10 cellular contexts compared by ENCODE assay signal in the genomic region with DNA sequence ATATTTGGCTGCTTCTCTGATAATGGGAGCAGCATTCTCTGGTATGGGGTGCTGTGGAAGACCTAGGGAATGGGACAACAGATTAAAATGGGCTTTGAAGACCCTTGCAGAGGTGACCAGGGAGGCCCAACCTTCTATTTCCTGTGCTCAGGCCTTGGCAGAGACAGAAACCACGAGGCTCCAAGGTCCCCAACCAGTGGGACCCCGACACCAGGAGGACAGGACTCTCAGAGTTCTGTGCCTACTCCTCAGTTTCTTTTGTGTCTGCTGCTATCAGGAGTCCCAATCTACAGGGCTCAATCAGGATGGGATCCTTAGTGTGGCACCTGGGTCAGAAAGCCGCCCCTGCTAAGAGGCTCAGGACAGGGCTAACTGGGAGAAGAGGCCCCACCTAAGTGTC. TPM values are rescaled to one million over a fixed set of nuclear protein-coding genes. Genes with fewer than 3 reads are reported as not detected.
A peak's percentile ranks its signal among the peaks of the same experiment; 100 is the strongest.
DNase-seq lines count a peak whose midpoint lies in the region; ATAC-seq and TF ChIP-seq lines count a peak whose summit lies in the region.
"Had no signal": no experiment of that assay in that cellular context is flagged by ENCODE, and none has a peak within 500 bp of the region (broad histone marks: within the 10 kb centered on the region; RNA-seq: fewer than 3 reads in every experiment).

No MANE protein-coding gene starts in this region.

- no peak for TF ChIP-seq POLR2A in esophagus squamous epithelium (IDR thresholded peaks at IDR 0.05)

- DNase-seq in activated naive CD4-positive, alpha-beta T cell treated with anti-CD3 and anti-CD28 coated beads for 36 hours, result no peak
- DNase-seq in activated naive CD4-positive, alpha-beta T cell treated with Interleukin-2 at 50 U/mL for 16 hours, result no peak
- DNase-seq in esophagus squamous epithelium (lab: John Stamatoyannopoulos, UW) (no peak), thoracic aorta (ENCODE audit: low spot score) (no peak), amygdala (lab: John Stamatoyannopoulos, UW) (no peak)
- DNase-seq: effector CD8-positive, alpha-beta T cell had no signal

- TF ChIP-seq CTCF in esophagus squamous epithelium (IDR thresholded peaks at IDR 0.05) (no peak), thoracic aorta (IDR thresholded peaks at IDR 0.05) (no peak)

- H3K27me3 Mint-ChIP-seq in activated naive CD4-positive, alpha-beta T cell treated with anti-CD3 and anti-CD28 coated beads for 36 hours (ENCODE audit: low read depth), result no peaks in the 10 kb centered on the region

- intact Hi-C loops in activated naive CD4-positive, alpha-beta T cell treated with anti-CD3 and anti-CD28 coated beads for 36 hours (cut with micrococcal nuclease), result loop anchor here (1.0 to 10.0 kb wide), 11 partner anchors 33 to 1028 kb away; a partner anchor contains a TSS
- intact Hi-C loops in esophagus squamous epithelium (cut with DNase I), result no loop called here

- H3K4me3 Mint-ChIP-seq in activated naive CD4-positive, alpha-beta T cell treated with anti-CD3 and anti-CD28 coated beads for 36 hours, result no peak overlapping the region

- no peaks in the 10 kb centered on the region for H3K9me3 Mint-ChIP-seq in activated naive CD4-positive, alpha-beta T cell treated with anti-CD3 and anti-CD28 coated beads for 36 hours

- H3K9me3 ChIP-seq in esophagus squamous epithelium (no peaks in the 10 kb centered on the region), thoracic aorta (no peaks in the 10 kb centered on the region)

- H3K4me1 ChIP-seq in esophagus squamous epithelium (peaks cover 7 to 18% (median 13%) of the 10 kb centered on the region in 3 donors), thoracic aorta (ENCODE audit: control insufficient read depth in 1 of 2, low read depth in 2 of 2) (peaks cover 17 to 34% of the 10 kb centered on the region in 2 donors)

- H3K27ac ChIP-seq in esophagus squamous epithelium, result peak overlapping the region; percentile 30 to 74 (median 60)
- H3K27ac ChIP-seq in thoracic aorta, result peak overlapping the region; percentile 18 to 57

- H3K27me3 ChIP-seq in esophagus squamous epithelium (no peaks in the 10 kb centered on the region), thoracic aorta (replicated peaks; ENCODE audit: insufficient read depth) (no peaks in the 10 kb centered on the region)

- no peaks in the 10 kb centered on the region for H3K36me3 ChIP-seq in esophagus squamous epithelium
- H3K36me3 ChIP-seq in thoracic aorta, result no peaks in the 10 kb centered on the region

- ATAC-seq in SK-N-SH treated with all-trans-retinoic acid at 6 μM for 48 hours (peak; percentile 40; the same call in 2 of the 3 replicates), thoracic aorta (ENCODE audit: insufficient number of reproducible peaks, low FRiP score, low read depth) (no peak), GM19452 (IDR thresholded peaks at IDR 0.05; ENCODE audit: unreplicated experiment) (no peak), HG02870 (IDR thresholded peaks at IDR 0.05; ENCODE audit: unreplicated experiment) (no peak)

- H3K4me3 ChIP-seq in esophagus squamous epithelium, result no peak overlapping the region
- H3K4me3 ChIP-seq in thoracic aorta, result no peak overlapping the region

- 61 to 85% methylated on average over 2 to 3 of the region's 3 CpGs for WGBS in esophagus squamous epithelium, 2 donors

- H3K36me3 Mint-ChIP-seq in activated naive CD4-positive, alpha-beta T cell treated with anti-CD3 and anti-CD28 coated beads for 36 hours (ENCODE audit: low read depth), result no peaks in the 10 kb centered on the region

- peak overlapping the region; percentile 73 for H3K27ac Mint-ChIP-seq in activated naive CD4-positive, alpha-beta T cell treated with anti-CD3 and anti-CD28 coated beads for 36 hours

- peaks cover 65% of the 10 kb centered on the region for H3K4me1 Mint-ChIP-seq in activated naive CD4-positive, alpha-beta T cell treated with anti-CD3 and anti-CD28 coated beads for 36 hours (ENCODE audit: low read depth)

- CTCF ChIA-PET in activated naive CD4-positive, alpha-beta T cell treated with anti-CD3 and anti-CD28 coated beads for 36 hours (lab: Charles Lee), result interaction anchor here (0.5 to 1.3 kb wide), 2 partner anchors 74 to 82 kb away, joined by 3 to 4 read pairs; no protein-coding TSS in a partner anchor

TF ChIP-seq in SK-N-SH treated with all-trans-retinoic acid at 6 μM for 48 hours, 23 proteins besides CTCF, POLR2A, EP300 and RAD21 (continues in another document):
- TF ChIP-seq, protein P1, sequence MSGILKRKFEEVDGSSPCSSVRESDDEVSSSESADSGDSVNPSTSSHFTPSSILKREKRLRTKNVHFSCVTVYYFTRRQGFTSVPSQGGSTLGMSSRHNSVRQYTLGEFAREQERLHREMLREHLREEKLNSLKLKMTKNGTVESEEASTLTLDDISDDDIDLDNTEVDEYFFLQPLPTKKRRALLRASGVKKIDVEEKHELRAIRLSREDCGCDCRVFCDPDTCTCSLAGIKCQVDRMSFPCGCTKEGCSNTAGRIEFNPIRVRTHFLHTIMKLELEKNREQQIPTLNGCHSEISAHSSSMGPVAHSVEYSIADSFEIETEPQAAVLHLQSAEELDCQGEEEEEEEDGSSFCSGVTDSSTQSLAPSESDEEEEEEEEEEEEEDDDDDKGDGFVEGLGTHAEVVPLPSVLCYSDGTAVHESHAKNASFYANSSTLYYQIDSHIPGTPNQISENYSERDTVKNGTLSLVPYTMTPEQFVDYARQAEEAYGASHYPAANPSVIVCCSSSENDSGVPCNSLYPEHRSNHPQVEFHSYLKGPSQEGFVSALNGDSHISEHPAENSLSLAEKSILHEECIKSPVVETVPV (CRISPR knock-in tag; IDR thresholded peaks at IDR 0.05), result no peak
- TF ChIP-seq ZNF8 (CRISPR knock-in tag; IDR thresholded peaks at IDR 0.05) (no peak), SNAI2 (CRISPR knock-in tag; IDR thresholded peaks at IDR 0.05) (no peak), TOX (CRISPR knock-in tag; IDR thresholded peaks at IDR 0.05; ENCODE audit: borderline replicate concordance) (no peak), TCF4 (CRISPR knock-in tag; IDR thresholded peaks at IDR 0.05; ENCODE audit: borderline replicate concordance) (no peak), ARNTL (CRISPR knock-in tag; IDR thresholded peaks at IDR 0.05; ENCODE audit: borderline replicate concordance, low read depth) (no peak), CSDC2 (CRISPR knock-in tag; IDR thresholded peaks at IDR 0.05) (no peak), ESRRG (CRISPR knock-in tag; IDR thresholded peaks at IDR 0.05) (no peak), ZFP3 (CRISPR knock-in tag; IDR thresholded peaks at IDR 0.05) (no peak), ZC3H10 (CRISPR knock-in tag; IDR thresholded peaks at IDR 0.05) (no peak), PPARA (CRISPR knock-in tag; IDR thresholded peaks at IDR 0.05; ENCODE audit: borderline replicate concordance) (no peak), ISL1 (CRISPR knock-in tag; IDR thresholded peaks at IDR 0.05) (no peak), ZNF70 (CRISPR knock-in tag; IDR thresholded peaks at IDR 0.05) (no peak), ZNF565 (CRISPR knock-in tag; conservative IDR thresholded peaks at IDR 0.05; ENCODE audit: low read depth) (no peak), GLIS3 (CRISPR knock-in tag; IDR thresholded peaks at IDR 0.05) (no peak), ZFP30 (CRISPR knock-in tag; IDR thresholded peaks at IDR 0.05) (no peak), OSR1 (CRISPR knock-in tag; IDR thresholded peaks at IDR 0.05) (no peak)
- TF ChIP-seq, protein P2, sequence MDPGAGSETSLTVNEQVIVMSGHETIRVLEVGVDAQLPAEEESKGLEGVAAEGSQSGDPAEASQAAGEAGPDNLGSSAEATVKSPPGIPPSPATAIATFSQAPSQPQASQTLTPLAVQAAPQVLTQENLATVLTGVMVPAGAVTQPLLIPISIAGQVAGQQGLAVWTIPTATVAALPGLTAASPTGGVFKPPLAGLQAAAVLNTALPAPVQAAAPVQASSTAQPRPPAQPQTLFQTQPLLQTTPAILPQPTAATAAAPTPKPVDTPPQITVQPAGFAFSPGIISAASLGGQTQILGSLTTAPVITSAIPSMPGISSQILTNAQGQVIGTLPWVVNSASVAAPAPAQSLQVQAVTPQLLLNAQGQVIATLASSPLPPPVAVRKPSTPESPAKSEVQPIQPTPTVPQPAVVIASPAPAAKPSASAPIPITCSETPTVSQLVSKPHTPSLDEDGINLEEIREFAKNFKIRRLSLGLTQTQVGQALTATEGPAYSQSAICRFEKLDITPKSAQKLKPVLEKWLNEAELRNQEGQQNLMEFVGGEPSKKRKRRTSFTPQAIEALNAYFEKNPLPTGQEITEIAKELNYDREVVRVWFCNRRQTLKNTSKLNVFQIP (CRISPR knock-in tag; IDR thresholded peaks at IDR 0.05; ENCODE audit: borderline replicate concordance, low read depth), result no peak
- TF ChIP-seq, protein P3, sequence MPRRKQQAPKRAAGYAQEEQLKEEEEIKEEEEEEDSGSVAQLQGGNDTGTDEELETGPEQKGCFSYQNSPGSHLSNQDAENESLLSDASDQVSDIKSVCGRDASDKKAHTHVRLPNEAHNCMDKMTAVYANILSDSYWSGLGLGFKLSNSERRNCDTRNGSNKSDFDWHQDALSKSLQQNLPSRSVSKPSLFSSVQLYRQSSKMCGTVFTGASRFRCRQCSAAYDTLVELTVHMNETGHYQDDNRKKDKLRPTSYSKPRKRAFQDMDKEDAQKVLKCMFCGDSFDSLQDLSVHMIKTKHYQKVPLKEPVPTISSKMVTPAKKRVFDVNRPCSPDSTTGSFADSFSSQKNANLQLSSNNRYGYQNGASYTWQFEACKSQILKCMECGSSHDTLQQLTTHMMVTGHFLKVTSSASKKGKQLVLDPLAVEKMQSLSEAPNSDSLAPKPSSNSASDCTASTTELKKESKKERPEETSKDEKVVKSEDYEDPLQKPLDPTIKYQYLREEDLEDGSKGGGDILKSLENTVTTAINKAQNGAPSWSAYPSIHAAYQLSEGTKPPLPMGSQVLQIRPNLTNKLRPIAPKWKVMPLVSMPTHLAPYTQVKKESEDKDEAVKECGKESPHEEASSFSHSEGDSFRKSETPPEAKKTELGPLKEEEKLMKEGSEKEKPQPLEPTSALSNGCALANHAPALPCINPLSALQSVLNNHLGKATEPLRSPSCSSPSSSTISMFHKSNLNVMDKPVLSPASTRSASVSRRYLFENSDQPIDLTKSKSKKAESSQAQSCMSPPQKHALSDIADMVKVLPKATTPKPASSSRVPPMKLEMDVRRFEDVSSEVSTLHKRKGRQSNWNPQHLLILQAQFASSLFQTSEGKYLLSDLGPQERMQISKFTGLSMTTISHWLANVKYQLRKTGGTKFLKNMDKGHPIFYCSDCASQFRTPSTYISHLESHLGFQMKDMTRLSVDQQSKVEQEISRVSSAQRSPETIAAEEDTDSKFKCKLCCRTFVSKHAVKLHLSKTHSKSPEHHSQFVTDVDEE (CRISPR knock-in tag; IDR thresholded peaks at IDR 0.05), result no peak

RNA-seq across cellular contexts. Expression of a gene that starts 29.4 kb away (rescaled TPM):
- under 1 TPM in 1 of 2 experiments, not detected in 1; 0.30 TPM for total RNA-seq in activated naive CD4-positive, alpha-beta T cell treated with anti-CD3 and anti-CD28 coated beads for 36 hours
- total RNA-seq in esophagus squamous epithelium (not detected), thoracic aorta (not detected)

RNA-seq across cellular contexts. Expression of a gene that starts 42.5 kb away (rescaled TPM):
- not detected for total RNA-seq in activated naive CD4-positive, alpha-beta T cell treated with anti-CD3 and anti-CD28 coated beads for 36 hours
- not detected for total RNA-seq in esophagus squamous epithelium
- not detected for total RNA-seq in thoracic aorta
- total RNA-seq: RPMI7951 had no signal
